ENCODE assay signal across 13 cellular contexts in the genomic region with DNA sequence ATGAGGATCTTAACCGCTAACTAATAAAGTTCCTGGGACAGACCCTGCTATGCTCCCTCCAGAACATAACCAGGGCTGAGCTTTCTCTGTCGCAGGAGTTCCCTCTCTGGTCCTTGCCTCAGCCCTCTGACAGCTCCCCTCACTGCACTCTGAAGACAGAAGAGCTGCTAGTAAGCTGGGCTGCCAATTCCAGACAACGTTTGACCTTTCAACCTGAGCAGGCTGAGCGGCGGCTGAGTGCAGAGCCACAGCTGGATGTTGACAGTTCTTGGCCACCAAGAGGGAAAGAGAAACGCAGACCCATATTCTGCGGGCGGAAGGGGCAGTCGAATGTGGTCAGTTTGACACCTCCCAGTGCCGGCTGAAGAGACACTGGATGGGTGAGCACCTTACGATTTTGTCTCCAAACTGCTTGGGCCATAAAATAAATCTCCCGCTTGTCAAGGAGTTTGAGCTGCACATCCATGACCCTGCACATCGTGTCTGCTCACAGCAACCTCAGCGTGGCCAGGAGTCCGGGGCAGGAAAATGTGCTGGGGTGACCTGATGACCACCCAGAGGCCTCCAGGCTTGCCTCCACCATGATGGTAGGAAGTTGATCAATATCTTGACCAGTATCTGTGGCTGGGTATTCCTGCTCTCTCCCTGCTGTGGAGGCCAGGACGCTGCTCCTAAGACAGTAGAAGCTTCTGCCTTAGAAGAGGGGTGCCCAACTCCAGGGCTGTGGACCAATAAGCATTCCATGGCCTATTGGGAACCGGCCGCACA.
"Had no signal": no experiment of that assay in that cellular context is flagged by ENCODE, and none has a peak within 500 bp of the region (broad histone marks: within the 10 kb centered on the region; RNA-seq: fewer than 3 reads in every experiment).

No MANE protein-coding gene starts in this region.

- H3K36me3 Mint-ChIP-seq: activated CD8-positive, alpha-beta memory T cell treated with anti-CD3 and anti-CD28 coated beads, Interleukin-2, amount 10 ng/mL, durations not matched to agents 7 days and 5 days had no signal

- H3K27ac ChIP-seq: dorsolateral prefrontal cortex, epithelial cell of prostate, sigmoid colon had no signal

- H3K4me3 Mint-ChIP-seq: activated CD4-positive, alpha-beta memory T cell treated with anti-CD3 and anti-CD28 coated beads, Interleukin-2, amount 10 ng/mL, durations not matched to agents 7 days and 5 days; activated CD8-positive, alpha-beta memory T cell treated with anti-CD3 and anti-CD28 coated beads, Interleukin-2, amount 10 ng/mL, durations not matched to agents 7 days and 5 days; activated naive CD8-positive, alpha-beta T cell; neural crest cell had no signal

- H3K9me3 Mint-ChIP-seq: activated CD4-positive, alpha-beta memory T cell treated with anti-CD3 and anti-CD28 coated beads, Interleukin-2, amount 10 ng/mL, durations not matched to agents 7 days and 5 days had no signal

- H3K36me3 ChIP-seq: sigmoid colon had no signal

- ATAC-seq: activated CD8-positive, alpha-beta memory T cell treated with anti-CD3 and anti-CD28 coated beads, Interleukin-2, amount 10 ng/mL, durations not matched to agents 7 days and 5 days had no signal

- DNase-seq: activated CD4-positive, alpha-beta memory T cell treated with anti-CD3 and anti-CD28 coated beads, Interleukin-2, amount 10 ng/mL, durations not matched to agents 7 days and 5 days; activated CD4-positive, alpha-beta T cell treated with anti-CD3 and anti-CD28 coated beads for 48 hours; activated CD4-positive, CD25-positive, alpha-beta regulatory T cell; activated CD8-positive, alpha-beta memory T cell treated with anti-CD3 and anti-CD28 coated beads, Interleukin-2, amount 10 ng/mL, durations not matched to agents 7 days and 5 days; dorsolateral prefrontal cortex; foreskin melanocyte; midbrain; sigmoid colon; stimulated activated CD4-positive, alpha-beta T cell treated with anti-CD3 and anti-CD28 coated beads, Interleukin-4, amount 100 ng/mL, for 4 hours; stimulated activated naive CD4-positive, alpha-beta T cell had no signal

- H3K4me3 ChIP-seq: dorsolateral prefrontal cortex, sigmoid colon had no signal

- H3K4me1 Mint-ChIP-seq: activated CD4-positive, alpha-beta memory T cell treated with anti-CD3 and anti-CD28 coated beads, Interleukin-2, amount 10 ng/mL, durations not matched to agents 7 days and 5 days; activated CD8-positive, alpha-beta memory T cell treated with anti-CD3 and anti-CD28 coated beads, Interleukin-2, amount 10 ng/mL, durations not matched to agents 7 days and 5 days had no signal

- H3K9me3 ChIP-seq: sigmoid colon had no signal

- H3K27me3 Mint-ChIP-seq: activated CD4-positive, alpha-beta memory T cell treated with anti-CD3 and anti-CD28 coated beads, Interleukin-2, amount 10 ng/mL, durations not matched to agents 7 days and 5 days; activated CD8-positive, alpha-beta memory T cell treated with anti-CD3 and anti-CD28 coated beads, Interleukin-2, amount 10 ng/mL, durations not matched to agents 7 days and 5 days; activated naive CD8-positive, alpha-beta T cell had no signal

- H3K27ac Mint-ChIP-seq: activated CD4-positive, alpha-beta memory T cell treated with anti-CD3 and anti-CD28 coated beads, Interleukin-2, amount 10 ng/mL, durations not matched to agents 7 days and 5 days; activated CD8-positive, alpha-beta memory T cell treated with anti-CD3 and anti-CD28 coated beads, Interleukin-2, amount 10 ng/mL, durations not matched to agents 7 days and 5 days; activated naive CD8-positive, alpha-beta T cell had no signal

- H3K27me3 ChIP-seq: dorsolateral prefrontal cortex, sigmoid colon had no signal
